In genomic region chr7:38307640-38308039, GRCh38 we compare ENCODE assay signal across 18 cellular contexts.
DNase-seq lines count a peak whose midpoint lies in the region; ATAC-seq and TF ChIP-seq lines count a peak whose summit lies in the region.
"Had no signal": no experiment of that assay in that cellular context is flagged by ENCODE, and none has a peak within 500 bp of the region (broad histone marks: within the 10 kb centered on the region; RNA-seq: fewer than 3 reads in every experiment).

No MANE protein-coding gene starts in this region.

- H3K4me1 ChIP-seq in prostate gland (replicated peaks) = peaks cover 18% of the 10 kb centered on the region

- ATAC-seq in central memory CD8-positive, alpha-beta T cell (replicated peaks; ENCODE audit: extremely low read depth, poor library complexity, severe bottlenecking) = no peak
- no peak for ATAC-seq in SK-N-SH treated with all-trans-retinoic acid at 6 μM for 48 hours
- ATAC-seq: K562, PC-3 had no signal

- H3K27me3 Mint-ChIP-seq in CD14-positive monocyte (ENCODE audit: low read depth in 3 of 3) = peaks cover 0 to 2% (median 2%) of the 10 kb centered on the region in 3 donors
- H3K27me3 Mint-ChIP-seq in central memory CD8-positive, alpha-beta T cell = no peaks in the 10 kb centered on the region
- H3K27me3 Mint-ChIP-seq: CD4-positive, alpha-beta T cell had no signal

- TF ChIP-seq CTCF in CD14-positive monocyte (IDR thresholded peaks at IDR 0.05) (no peak), prostate gland (IDR thresholded peaks at IDR 0.05) (no peak)

- H3K27ac Mint-ChIP-seq in CD14-positive monocyte = peak overlapping the region; percentile 36 to 80 (median 72)
- peak overlapping the region; percentile 77 for H3K27ac Mint-ChIP-seq in central memory CD8-positive, alpha-beta T cell (ENCODE audit: low read depth)

- DNase-seq in CD14-positive monocyte (ENCODE audit: low spot score) = no peak
- DNase-seq in GF-D8 (lab: John Stamatoyannopoulos, UW) = peak; percentile 39
- DNase-seq in central memory CD8-positive, alpha-beta T cell (ENCODE audit: low spot score in 2 of 2) = no peak
- no peak for DNase-seq in prostate gland (ENCODE audit: low spot score)
- DNase-seq in medulla oblongata (ENCODE audit: extremely low spot score) = no peak
- no peak for DNase-seq in NCI-H2107 (lab: John Stamatoyannopoulos, UW)
- DNase-seq: DMS79, NCI-H1417 treated with DMSO at 0.1 percent for 48 hours, NCI-H187 treated with DMSO at 0.1 percent for 48 hours, NCI-H345, NCI-H524 treated with DMSO at 0.1 percent for 48 hours, PC-3, RPMI8226, SHP77 treated with DMSO at 0.1 percent for 48 hours, SK-N-SH had no signal

- H3K27me3 ChIP-seq in prostate gland (replicated peaks; ENCODE audit: insufficient read depth) = no peaks in the 10 kb centered on the region

- no peaks in the 10 kb centered on the region for H3K9me3 ChIP-seq in prostate gland
- H3K9me3 ChIP-seq: SK-N-SH had no signal

- H3K36me3 Mint-ChIP-seq in CD14-positive monocyte = peaks cover 0 to 4% of the 10 kb centered on the region in 2 donors
- peaks cover 5% of the 10 kb centered on the region for H3K36me3 Mint-ChIP-seq in central memory CD8-positive, alpha-beta T cell (ENCODE audit: insufficient read depth)

- peaks cover 0 to 6% (median 4%) of the 10 kb centered on the region in 7 donors for H3K9me3 Mint-ChIP-seq in CD14-positive monocyte
- H3K9me3 Mint-ChIP-seq in central memory CD8-positive, alpha-beta T cell = no peaks in the 10 kb centered on the region

- intact Hi-C loops in CD14-positive monocyte (cut with micrococcal nuclease) (no loop called here), prostate gland (cut with DNase I) (no loop called here)

- H3K4me3 Mint-ChIP-seq in CD14-positive monocyte = no peak overlapping the region
- no peak overlapping the region for H3K4me3 Mint-ChIP-seq in central memory CD8-positive, alpha-beta T cell

- H3K36me3 ChIP-seq in prostate gland = no peaks in the 10 kb centered on the region

- H3K4me1 Mint-ChIP-seq in CD14-positive monocyte = peaks cover 53% of the 10 kb centered on the region
- H3K4me1 Mint-ChIP-seq in central memory CD8-positive, alpha-beta T cell = no peaks in the 10 kb centered on the region

- H3K27ac ChIP-seq in prostate gland = peak overlapping the region; percentile 68 to 84

- H3K4me3 ChIP-seq in prostate gland = no peak overlapping the region
- H3K4me3 ChIP-seq: K562 had no signal

- 81% methylated on average over 3 of the region's 3 CpGs for WGBS in prostate gland

- TF ChIP-seq POLR2A in prostate gland (IDR thresholded peaks at IDR 0.05) = no peak

TF ChIP-seq in SK-N-SH treated with all-trans-retinoic acid at 6 μM for 48 hours, 23 proteins besides CTCF, POLR2A, EP300 and RAD21:
- no peak for TF ChIP-seq ZFP3 (CRISPR knock-in tag; IDR thresholded peaks at IDR 0.05)
- TF ChIP-seq ZNF565 (CRISPR knock-in tag; conservative IDR thresholded peaks at IDR 0.05; ENCODE audit: low read depth) = no peak
- no peak for TF ChIP-seq TCF4 (CRISPR knock-in tag; IDR thresholded peaks at IDR 0.05; ENCODE audit: borderline replicate concordance)
- no peak for TF ChIP-seq TOX (CRISPR knock-in tag; IDR thresholded peaks at IDR 0.05; ENCODE audit: borderline replicate concordance)
- no peak for TF ChIP-seq TSHZ2 (CRISPR knock-in tag; IDR thresholded peaks at IDR 0.05)
- TF ChIP-seq ZNF70 (CRISPR knock-in tag; IDR thresholded peaks at IDR 0.05) = no peak
- TF ChIP-seq POU6F1 (CRISPR knock-in tag; IDR thresholded peaks at IDR 0.05; ENCODE audit: borderline replicate concordance, low read depth) = no peak
- TF ChIP-seq SNAI2 (CRISPR knock-in tag; IDR thresholded peaks at IDR 0.05) = no peak
- TF ChIP-seq ZFP30 (CRISPR knock-in tag; IDR thresholded peaks at IDR 0.05) = no peak
- no peak for TF ChIP-seq ESRRG (CRISPR knock-in tag; IDR thresholded peaks at IDR 0.05)
- no peak for TF ChIP-seq ISL1 (CRISPR knock-in tag; IDR thresholded peaks at IDR 0.05)
- no peak for TF ChIP-seq CSRNP3 (CRISPR knock-in tag; IDR thresholded peaks at IDR 0.05)
- no peak for TF ChIP-seq GLIS3 (CRISPR knock-in tag; IDR thresholded peaks at IDR 0.05)
- TF ChIP-seq ARNTL (CRISPR knock-in tag; IDR thresholded peaks at IDR 0.05; ENCODE audit: borderline replicate concordance, low read depth) = no peak
- no peak for TF ChIP-seq PATZ1 (CRISPR knock-in tag; IDR thresholded peaks at IDR 0.05; ENCODE audit: borderline replicate concordance)
